ENCODE assay signal across 10 cellular contexts in the genomic region with DNA sequence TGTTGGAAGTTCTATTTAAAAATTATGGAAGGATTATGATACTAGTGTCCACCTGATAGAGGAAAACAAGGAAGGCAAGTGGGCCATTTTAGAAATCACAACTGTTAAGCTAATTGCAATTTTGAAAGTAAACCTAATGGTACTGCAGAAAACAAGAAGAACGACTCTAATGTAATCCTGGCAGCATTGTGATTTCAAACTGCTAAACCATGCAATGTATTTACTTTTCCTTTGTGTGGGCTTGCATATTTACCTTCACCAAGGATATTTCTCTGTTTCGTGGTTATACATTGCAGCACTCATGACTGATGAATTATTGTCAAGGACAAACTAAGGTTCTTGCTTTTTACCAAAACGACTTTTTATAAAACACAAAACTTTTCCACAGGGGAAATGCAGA.
"Had no signal": no experiment of that assay in that cellular context is flagged by ENCODE, and none has a peak within 500 bp of the region (broad histone marks: within the 10 kb centered on the region; RNA-seq: fewer than 3 reads in every experiment).

No MANE protein-coding gene starts in this region.

- H3K4me3 ChIP-seq: cardiac muscle cell, sigmoid colon had no signal

- H3K36me3 Mint-ChIP-seq: activated naive CD8-positive, alpha-beta T cell treated with anti-CD3 and anti-CD28 coated beads, Interleukin-2, amount 10 ng/mL, durations not matched to agents 7 days and 5 days had no signal

- DNase-seq: activated CD4-positive, alpha-beta memory T cell treated with anti-CD3 and anti-CD28 coated beads, Interleukin-2, amount 10 ng/mL, durations not matched to agents 7 days and 5 days; activated CD4-positive, alpha-beta T cell treated with anti-CD3 and anti-CD28 coated beads for 36 hours; activated naive CD8-positive, alpha-beta T cell treated with anti-CD3 and anti-CD28 coated beads, Interleukin-2, amount 10 ng/mL, durations not matched to agents 7 days and 5 days; activated T-cell treated with anti-CD3 and anti-CD28 coated beads, Interleukin-2, amount 50 U/mL, for 72 hours; anterior cingulate cortex; mesendoderm; sigmoid colon; stimulated activated naive CD4-positive, alpha-beta T cell; T1000 had no signal

- H3K4me3 Mint-ChIP-seq: activated CD4-positive, alpha-beta memory T cell treated with anti-CD3 and anti-CD28 coated beads, Interleukin-2, amount 10 ng/mL, durations not matched to agents 7 days and 5 days; activated CD4-positive, alpha-beta T cell treated with anti-CD3 and anti-CD28 coated beads for 36 hours; activated naive CD8-positive, alpha-beta T cell treated with anti-CD3 and anti-CD28 coated beads, Interleukin-2, amount 10 ng/mL, durations not matched to agents 7 days and 5 days; activated T-cell treated with anti-CD3 and anti-CD28 coated beads, Interleukin-2, amount 50 U/mL, for 72 hours had no signal

- H3K9me3 Mint-ChIP-seq: activated CD4-positive, alpha-beta memory T cell treated with anti-CD3 and anti-CD28 coated beads, Interleukin-2, amount 10 ng/mL, durations not matched to agents 7 days and 5 days; activated naive CD8-positive, alpha-beta T cell treated with anti-CD3 and anti-CD28 coated beads, Interleukin-2, amount 10 ng/mL, durations not matched to agents 7 days and 5 days; activated T-cell treated with anti-CD3 and anti-CD28 coated beads, Interleukin-2, amount 50 U/mL, for 72 hours had no signal

- H3K27me3 Mint-ChIP-seq: activated CD4-positive, alpha-beta T cell treated with anti-CD3 and anti-CD28 coated beads for 36 hours had no signal

- H3K27ac Mint-ChIP-seq: activated CD4-positive, alpha-beta memory T cell treated with anti-CD3 and anti-CD28 coated beads, Interleukin-2, amount 10 ng/mL, durations not matched to agents 7 days and 5 days; activated CD4-positive, alpha-beta T cell treated with anti-CD3 and anti-CD28 coated beads for 36 hours; activated naive CD8-positive, alpha-beta T cell treated with anti-CD3 and anti-CD28 coated beads, Interleukin-2, amount 10 ng/mL, durations not matched to agents 7 days and 5 days; activated T-cell treated with anti-CD3 and anti-CD28 coated beads, Interleukin-2, amount 50 U/mL, for 72 hours had no signal

- H3K9me3 ChIP-seq: sigmoid colon had no signal

- H3K27ac ChIP-seq: cardiac muscle cell had no signal

- ATAC-seq: activated CD4-positive, alpha-beta T cell treated with anti-CD3 and anti-CD28 coated beads for 36 hours; activated T-cell treated with anti-CD3 and anti-CD28 coated beads, Interleukin-2, amount 50 U/mL, for 72 hours had no signal

- H3K36me3 ChIP-seq: cardiac muscle cell, sigmoid colon had no signal

- H3K27me3 ChIP-seq: cardiac muscle cell, sigmoid colon had no signal
